In the genomic region with DNA sequence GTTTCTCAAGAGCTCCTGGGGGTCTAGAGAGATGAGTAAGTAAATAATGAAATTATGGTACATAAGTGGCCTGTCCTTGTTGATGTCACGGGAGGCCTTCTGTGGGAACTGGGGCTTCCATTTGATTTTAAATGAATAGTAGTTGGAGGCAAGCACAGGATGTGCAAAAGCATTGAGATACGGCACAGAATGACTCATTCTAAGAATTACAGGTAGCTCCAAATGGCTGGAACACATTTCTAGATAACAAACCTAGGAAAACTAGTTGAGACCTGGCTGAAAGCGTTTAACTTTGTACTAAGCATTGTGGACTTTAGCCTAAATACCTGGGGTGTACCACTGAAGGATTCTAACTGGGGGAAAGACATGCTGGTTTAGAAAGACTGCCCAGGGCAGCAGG, we compare ENCODE assay signal across 22 cellular contexts. TPM values are rescaled to one million over a fixed set of nuclear protein-coding genes. Genes with fewer than 3 reads are reported as not detected.
A peak's percentile ranks its signal among the peaks of the same experiment; 100 is the strongest.
DNase-seq lines count a peak whose midpoint lies in the region; ATAC-seq and TF ChIP-seq lines count a peak whose summit lies in the region.
"Had no signal": no experiment of that assay in that cellular context is flagged by ENCODE, and none has a peak within 500 bp of the region (broad histone marks: within the 10 kb centered on the region; RNA-seq: fewer than 3 reads in every experiment).

No MANE protein-coding gene starts in this region.

- H3K4me1 ChIP-seq in mammary epithelial cell (ENCODE audit: insufficient read depth, low read length) (peaks cover 23% of the 10 kb centered on the region), RWPE2 (ENCODE audit: insufficient read depth, poor library complexity, severe bottlenecking) (peaks cover 18% of the 10 kb centered on the region), hepatocyte (ENCODE audit: insufficient read depth) (peaks cover 50% of the 10 kb centered on the region), smooth muscle cell (ENCODE audit: low read depth) (peaks cover 24% of the 10 kb centered on the region), neural progenitor cell (no peaks in the 10 kb centered on the region)
- H3K4me1 ChIP-seq: A549, Peyer's patch had no signal

- peak; percentile 35 for DNase-seq in mammary epithelial cell
- no peak for DNase-seq in MCF 10A (ENCODE audit: unreplicated experiment)
- DNase-seq in RWPE2 (ENCODE audit: low spot score): no peak
- DNase-seq in hepatocyte (ENCODE audit: low spot score): peak; percentile 61
- no peak for DNase-seq in smooth muscle cell (lab: John Stamatoyannopoulos, UW; ENCODE audit: unreplicated experiment)
- DNase-seq in neural progenitor cell (ENCODE audit: low spot score): no peak
- DNase-seq in stimulated activated CD8-positive, alpha-beta memory T cell treated with anti-CD3 and anti-CD28 coated beads, Interleukin-4, amount 100 ng/mL, for 48 hours: no peak
- DNase-seq: CD8-positive, alpha-beta memory T cell; H9; Kasumi-1; NCI-H1092 treated with DMSO at 0.1 percent for 48 hours; NCI-H2081; NCI-H2171 treated with DMSO at 0.1 percent for 48 hours; NCI-H446 treated with DMSO at 0.1 percent for 48 hours; NCI-H748 treated with DMSO at 0.1 percent for 48 hours; NK-92 treated with Interleukin-12 subunit alpha and Interleukin-12 subunit beta, amount 100 ng/mL, for 24 hours; Peyer's patch; Right ventricle myocardium superior had no signal

- in situ Hi-C loops in mammary epithelial cell (cut with MboI; ENCODE audit: low sequenced_read_pairs in 2 of 2): no loop called here

- H3K9me3 Mint-ChIP-seq in MCF 10A (ENCODE audit: unreplicated experiment) (no peaks in the 10 kb centered on the region), neural progenitor cell (no peaks in the 10 kb centered on the region)
- H3K9me3 Mint-ChIP-seq: CD8-positive, alpha-beta memory T cell; H9; IgD-negative memory B cell had no signal

- H3K4me2 ChIP-seq in mammary epithelial cell (ENCODE audit: insufficient read depth, low read depth, low read length) (peak overlapping the region; percentile 19), hepatocyte (peak overlapping the region; percentile 65), smooth muscle cell (no peak overlapping the region), neural progenitor cell (no peak overlapping the region)
- H3K4me2 ChIP-seq: A549; BLaER1 treated with 17β-estradiol and CSF1 and Interleukin-3, amounts not matched to agents 10 nM and 100 nM had no signal

- H3K9ac ChIP-seq in mammary epithelial cell (ENCODE audit: insufficient read depth, low read length) (no peak overlapping the region), smooth muscle cell (ENCODE audit: low read depth) (no peak overlapping the region), neural progenitor cell (no peak overlapping the region)
- H3K9ac ChIP-seq: BLaER1 treated with 17β-estradiol and CSF1 and Interleukin-3, amounts not matched to agents 10 nM and 100 nM had no signal

- H3K4me3 ChIP-seq in mammary epithelial cell (replicated peaks in 1 of 3; ENCODE audit: insufficient read depth in 1 of 3, low read depth in 2 of 3, low read length in 3 of 3) (no peak overlapping the region), RWPE2 (ENCODE audit: severe bottlenecking) (no peak overlapping the region), hepatocyte (no peak overlapping the region), smooth muscle cell (no peak overlapping the region), neural progenitor cell (no peak overlapping the region)
- H3K4me3 ChIP-seq: A549; BLaER1 treated with 17β-estradiol and CSF1 and Interleukin-3, amounts not matched to agents 10 nM and 100 nM; Peyer's patch had no signal

- no peaks in the 10 kb centered on the region for H3K9me2 ChIP-seq in hepatocyte (replicated peaks; ENCODE audit: insufficient read depth)

- WGBS in mammary epithelial cell (ENCODE audit: low coverage, missing lambda C conversion rate): 51% methylated on average over 3 of the region's 3 CpGs
- WGBS in hepatocyte (ENCODE audit: low lambda C conversion rate, missing lambda C conversion rate): 63% methylated on average over 3 of the region's 3 CpGs
- 71% methylated on average over 3 of the region's 3 CpGs for WGBS in smooth muscle cell (ENCODE audit: low lambda C conversion rate)

- H3K27me3 Mint-ChIP-seq in MCF 10A (ENCODE audit: insufficient read depth, unreplicated experiment) (no peaks in the 10 kb centered on the region), neural progenitor cell (ENCODE audit: insufficient read depth, low read depth) (no peaks in the 10 kb centered on the region)
- H3K27me3 Mint-ChIP-seq: CD8-positive, alpha-beta memory T cell; IgD-negative memory B cell had no signal

- H4K20me1 ChIP-seq in mammary epithelial cell (ENCODE audit: insufficient read depth, low read length) (no peaks in the 10 kb centered on the region), hepatocyte (ENCODE audit: insufficient read depth, poor library complexity, severe bottlenecking) (no peaks in the 10 kb centered on the region), smooth muscle cell (ENCODE audit: low read depth) (peaks cover 50% of the 10 kb centered on the region), neural progenitor cell (ENCODE audit: low read depth) (peaks cover 27% of the 10 kb centered on the region)

- no peak overlapping the region for H3K27ac Mint-ChIP-seq in MCF 10A (ENCODE audit: low read depth, unreplicated experiment)
- no peak overlapping the region for H3K27ac Mint-ChIP-seq in neural progenitor cell
- H3K27ac Mint-ChIP-seq: H9 had no signal

- POLR2A ChIA-PET in MCF 10A (lab: Yijun Ruan, JAX): interaction anchor here (0.7 to 1.7 kb wide), 3 partner anchors 9 to 1701 kb away, joined by 3 to 4 read pairs (median 4); a partner anchor contains a TSS

- peaks cover 19% of the 10 kb centered on the region for H3K4me1 Mint-ChIP-seq in MCF 10A (ENCODE audit: insufficient read depth, unreplicated experiment)
- H3K4me1 Mint-ChIP-seq in neural progenitor cell: peaks cover 3% of the 10 kb centered on the region

- H3F3A ChIP-seq in smooth muscle cell (ENCODE audit: low read depth) (peaks cover 17% of the 10 kb centered on the region), neural progenitor cell (ENCODE audit: low read depth) (no peaks in the 10 kb centered on the region)

- H3K9me3 ChIP-seq in mammary epithelial cell (replicated peaks; ENCODE audit: insufficient read depth, low read length) (no peaks in the 10 kb centered on the region), RWPE2 (ENCODE audit: severe bottlenecking) (no peaks in the 10 kb centered on the region), hepatocyte (ENCODE audit: low read depth) (no peaks in the 10 kb centered on the region), smooth muscle cell (replicated peaks; ENCODE audit: low read depth) (no peaks in the 10 kb centered on the region), neural progenitor cell (ENCODE audit: low read depth) (no peaks in the 10 kb centered on the region)
- H3K9me3 ChIP-seq: A549; BLaER1 treated with 17β-estradiol and CSF1 and Interleukin-3, amounts not matched to agents 10 nM and 100 nM; Peyer's patch had no signal

- H2AFZ ChIP-seq in mammary epithelial cell (ENCODE audit: low read depth, low read length) (no peak overlapping the region), hepatocyte (no peak overlapping the region), smooth muscle cell (ENCODE audit: low read depth) (no peak overlapping the region), neural progenitor cell (replicated peaks) (no peak overlapping the region)

- dilution Hi-C loops in mammary epithelial cell (cut with HindIII; ENCODE audit: low sequenced_read_pairs): no loop called here

- H3K36me3 Mint-ChIP-seq in MCF 10A (ENCODE audit: insufficient read depth, unreplicated experiment): peaks cover 74% of the 10 kb centered on the region
- H3K36me3 Mint-ChIP-seq in neural progenitor cell: peaks cover 46% of the 10 kb centered on the region

- intact Hi-C loops in mammary epithelial cell (cut with micrococcal nuclease): no loop called here
- intact Hi-C loops in MCF 10A (cut with micrococcal nuclease): no loop called here

- TF ChIP-seq CTCF in mammary epithelial cell (conservative IDR thresholded peaks at IDR 0.05 in 1 of 2, IDR thresholded peaks at IDR 0.05 in 1 of 2; ENCODE audit: extremely low read depth in 1 of 2, insufficient read depth in 1 of 2, low read depth in 1 of 2, low read length in 2 of 2): no peak
- TF ChIP-seq CTCF in MCF 10A (IDR thresholded peaks at IDR 0.05; ENCODE audit: unreplicated experiment): no peak
- no peak for TF ChIP-seq CTCF in RWPE2 (IDR thresholded peaks at IDR 0.05; ENCODE audit: poor library complexity, severe bottlenecking)
- TF ChIP-seq CTCF in hepatocyte (IDR thresholded peaks at IDR 0.05; ENCODE audit: poor library complexity): no peak
- TF ChIP-seq CTCF in smooth muscle cell (IDR thresholded peaks at IDR 0.05; ENCODE audit: borderline replicate concordance, insufficient read depth, poor library complexity, severe bottlenecking): no peak
- TF ChIP-seq CTCF in neural progenitor cell (IDR thresholded peaks at IDR 0.05): no peak

- peaks cover 6% of the 10 kb centered on the region for H3K36me3 ChIP-seq in mammary epithelial cell (ENCODE audit: insufficient read depth, low read length)
- H3K36me3 ChIP-seq in RWPE2 (ENCODE audit: low read depth): peaks cover 100% of the 10 kb centered on the region
- H3K36me3 ChIP-seq in hepatocyte (replicated peaks; ENCODE audit: insufficient read depth, low read depth): no peaks in the 10 kb centered on the region
- H3K36me3 ChIP-seq in smooth muscle cell (ENCODE audit: low read depth): peaks cover 11% of the 10 kb centered on the region
- peaks cover 9% of the 10 kb centered on the region for H3K36me3 ChIP-seq in neural progenitor cell

- H3K4me3 Mint-ChIP-seq in MCF 10A (ENCODE audit: unreplicated experiment) (no peak overlapping the region), neural progenitor cell (no peak overlapping the region)
- H3K4me3 Mint-ChIP-seq: CD8-positive, alpha-beta memory T cell; H9; IgD-negative memory B cell had no signal

- ATAC-seq in RWPE2 (ENCODE audit: low read depth) (peak; percentile 30; the same call in 1 of the 3 replicates), GM21360 (IDR thresholded peaks at IDR 0.05; ENCODE audit: unreplicated experiment) (no peak)
- ATAC-seq: A549 had no signal

- H3K79me2 ChIP-seq in mammary epithelial cell (ENCODE audit: insufficient read depth, low read length): peaks cover 73% of the 10 kb centered on the region
- H3K79me2 ChIP-seq in hepatocyte: peaks cover 90% of the 10 kb centered on the region
- H3K79me2 ChIP-seq in smooth muscle cell (ENCODE audit: low read depth): peaks cover 63% of the 10 kb centered on the region
- peaks cover 94% of the 10 kb centered on the region for H3K79me2 ChIP-seq in neural progenitor cell (ENCODE audit: low read depth)

- H3K27me3 ChIP-seq in mammary epithelial cell (ENCODE audit: insufficient read depth, low read length) (no peaks in the 10 kb centered on the region), RWPE2 (ENCODE audit: insufficient read depth, poor library complexity, severe bottlenecking) (no peaks in the 10 kb centered on the region), hepatocyte (no peaks in the 10 kb centered on the region), smooth muscle cell (ENCODE audit: low read depth) (no peaks in the 10 kb centered on the region), neural progenitor cell (no peaks in the 10 kb centered on the region)
- H3K27me3 ChIP-seq: BLaER1 treated with 17β-estradiol and CSF1 and Interleukin-3, amounts not matched to agents 10 nM and 100 nM; Peyer's patch had no signal

- H3K27ac ChIP-seq in mammary epithelial cell (ENCODE audit: insufficient read depth, low read depth, low read length): no peak overlapping the region
- peak overlapping the region; percentile 42 for H3K27ac ChIP-seq in RWPE2 (ENCODE audit: poor library complexity, severe bottlenecking)
- H3K27ac ChIP-seq in hepatocyte: peak overlapping the region; percentile 87
- H3K27ac ChIP-seq in smooth muscle cell (ENCODE audit: low read depth): peak overlapping the region; percentile 51
- H3K27ac ChIP-seq in neural progenitor cell: no peak overlapping the region
- H3K27ac ChIP-seq: A549; BLaER1 treated with 17β-estradiol and CSF1 and Interleukin-3, amounts not matched to agents 10 nM and 100 nM; Peyer's patch had no signal

- BruUV-seq in mammary epithelial cell (replicated peaks; lab: Mats Ljungman, UMichigan): no TSS peak
- BruUV-seq in MCF 10A (replicated peaks; lab: Mats Ljungman, UMichigan): no TSS peak

- CTCF ChIA-PET in mammary epithelial cell (lab: Charles Lee; ENCODE audit: low non-redundant PET) (interaction anchor here (0.6 kb wide), 1 partner anchor 20 kb away, joined by 4 read pairs; no protein-coding TSS in a partner anchor), MCF 10A (lab: Yijun Ruan, JAX) (interaction anchor here (1.8 kb wide), 1 partner anchor 16 kb away, joined by 6 read pairs; no protein-coding TSS in a partner anchor)

RNA-seq across cellular contexts. Expression of a gene that starts 9.4 kb away (rescaled TPM):
- total RNA-seq in mammary epithelial cell (10 to 100 TPM; 39.3 to 53.3 TPM), MCF 10A (2022) (19.3 and 21.7 TPM in 2 replicates), hepatocyte (97.5 and 103 TPM in 2 replicates), smooth muscle cell (53.8 and 61.8 TPM in 2 replicates), neural progenitor cell (ENCODE audit: low replicate concordance) (93.4 and 99.5 TPM in 2 replicates)
- polyA plus RNA-seq in mammary epithelial cell (29.4 TPM), hepatocyte (55.5 and 64.6 TPM in 2 replicates), smooth muscle cell (38.8 and 42.8 TPM in 2 replicates)
- polyA minus RNA-seq in mammary epithelial cell: 80.3 TPM

RNA-seq across cellular contexts. Expression of a gene that starts 9.6 kb away (rescaled TPM):
- total RNA-seq in mammary epithelial cell (10 to 100 TPM in 1 of 2 donors, 1 to 10 TPM in 1; 8.8 to 20.5 TPM), MCF 10A (2022) (7.9 and 9.6 TPM in 2 replicates), hepatocyte (26.9 and 27.9 TPM in 2 replicates), smooth muscle cell (16.4 and 18.5 TPM in 2 replicates), neural progenitor cell (ENCODE audit: low replicate concordance) (7.8 and 11.8 TPM in 2 replicates)
- polyA plus RNA-seq in mammary epithelial cell (1.7 TPM), hepatocyte (3.2 and 4.5 TPM in 2 replicates), smooth muscle cell (2.5 and 5.0 TPM in 2 replicates)
- 4.2 TPM for polyA minus RNA-seq in mammary epithelial cell

Comparison
In these comparisons a context has a peak if more than half of its experiments do, and no peak if none do; other contexts are left out.
1. DNase-seq: peak in mammary epithelial cell (single experiment) and hepatocyte (single experiment); none in MCF 10A (single experiment), RWPE2 (single experiment), smooth muscle cell (single experiment), neural progenitor cell (single experiment) and stimulated activated CD8-positive, alpha-beta memory T cell treated with anti-CD3 and anti-CD28 coated beads, Interleukin-4, amount 100 ng/mL, for 48 hours (single experiment).
2. H3K27ac ChIP-seq: peak in RWPE2 (single experiment), hepatocyte (single experiment) and smooth muscle cell (single experiment); none in mammary epithelial cell (single experiment) and neural progenitor cell (single experiment).
3. H3K4me2 ChIP-seq: peak in mammary epithelial cell (single experiment) and hepatocyte (single experiment); none in smooth muscle cell (single experiment) and neural progenitor cell (single experiment).